ENCODE assay signal across 16 cellular contexts in genomic region chr20:33791021-33791420, GRCh38. TPM values are rescaled to one million over a fixed set of nuclear protein-coding genes. Genes with fewer than 3 reads are reported as not detected.
DNase-seq lines count a peak whose midpoint lies in the region; TF ChIP-seq lines count a peak whose summit lies in the region.
"Had no signal": no experiment of that assay in that cellular context is flagged by ENCODE, and none has a peak within 500 bp of the region (broad histone marks: within the 10 kb centered on the region; RNA-seq: fewer than 3 reads in every experiment).

No MANE protein-coding gene starts in this region.

- H3K9ac ChIP-seq in colonic mucosa (ENCODE audit: low read depth in 2 of 2, low read length in 2 of 2), result peak overlapping the region; percentile 27 to 51
- H3K9ac ChIP-seq in neuronal stem cell (ENCODE audit: low read depth, low read length, poor library complexity), result peak overlapping the region; percentile 74

- peaks cover 42% of the 10 kb centered on the region for H3F3A ChIP-seq in PC-9 (ENCODE audit: insufficient read depth, low read depth)

- intact Hi-C loops in colonic mucosa (cut with DNase I), result loop anchor here (10.0 kb wide), 1 partner anchor 114 kb away; no protein-coding TSS in a partner anchor
- intact Hi-C loops in stomach (cut with DNase I; ENCODE audit: low total_unique reads), result no loop called here
- intact Hi-C loops in thyroid gland (cut with DNase I), result no loop called here
- intact Hi-C loops in PC-9 (cut with micrococcal nuclease; ENCODE audit: unreplicated experiment), result loop anchor here (5.0 kb wide), 2 partner anchors 66 to 276 kb away; no protein-coding TSS in a partner anchor

- H2BK15ac ChIP-seq in neuronal stem cell (ENCODE audit: low read length), result no peak overlapping the region

- POLR2A ChIA-PET in HEK293 (lab: Yijun Ruan, JAX), result no interaction called here
- POLR2A ChIA-PET in PC-9 (lab: Charles Lee; ENCODE audit: unreplicated experiment), result interaction anchor here (0.7 to 2.2 kb wide), 2 partner anchors 58 to 302 kb away, joined by 3 to 36 read pairs; partner anchors contain the start of gene ZNF341

- no peaks in the 10 kb centered on the region for H3K4me1 ChIP-seq in HEK293 (ENCODE audit: control insufficient read depth, insufficient read depth, low read length)
- peaks cover 5% of the 10 kb centered on the region for H3K4me1 ChIP-seq in colonic mucosa
- H3K4me1 ChIP-seq in neuronal stem cell (ENCODE audit: control insufficient read depth in 2 of 2, insufficient read depth in 1 of 2, low read depth in 1 of 2, low read length in 2 of 2), result peaks cover 0 to 3% of the 10 kb centered on the region in 2 donors
- H3K4me1 ChIP-seq in stomach, result peaks cover 36 to 77% (median 52%) of the 10 kb centered on the region in 4 donors
- H3K4me1 ChIP-seq in thyroid gland, result peaks cover 17 to 23% of the 10 kb centered on the region in 2 donors
- H3K4me1 ChIP-seq in PC-9 (replicated peaks; ENCODE audit: insufficient read depth), result peaks cover 75% of the 10 kb centered on the region
- H3K4me1 ChIP-seq: HAP-1 had no signal

- TF ChIP-seq CTCF in HEK293 (tag by site-specific recombination; IDR thresholded peaks at IDR 0.05) (no peak), colonic mucosa (IDR thresholded peaks at IDR 0.05) (no peak), stomach (IDR thresholded peaks at IDR 0.05) (no peak), thyroid gland (IDR thresholded peaks at IDR 0.05) (no peak), PC-9 (conservative IDR thresholded peaks at IDR 0.05) (no peak)

- peak; percentile 26 for DNase-seq in colonic mucosa
- DNase-seq in neuronal stem cell (ENCODE audit: low spot score), result no peak
- no peak for DNase-seq in stomach
- no peak for DNase-seq in thyroid gland
- no peak for DNase-seq in HUDEP-2 (lab: John Stamatoyannopoulos, UW; ENCODE audit: unreplicated experiment in 76 of 76)
- DNase-seq in putamen (ENCODE audit: low spot score), result no peak
- no peak for DNase-seq in PC-9
- DNase-seq: ACHN, C1 segment of cervical spinal cord, DMS 273 treated with DMSO at 0.1 percent for 48 hours, GDM1, NCI-H2081 treated with DMSO at 0.1 percent for 48 hours, NCI-H748 treated with DMSO at 0.1 percent for 48 hours had no signal

- no peak overlapping the region for H2AFZ ChIP-seq in neuronal stem cell (ENCODE audit: low read length)
- no peak overlapping the region for H2AFZ ChIP-seq in PC-9

- no peaks in the 10 kb centered on the region for H3K9me2 ChIP-seq in PC-9 (ENCODE audit: insufficient read depth)

- BruUV-seq in PC-9 (replicated peaks; lab: Mats Ljungman, UMichigan), result no TSS peak

- no peak overlapping the region for H2BK120ac ChIP-seq in neuronal stem cell (ENCODE audit: low read depth, low read length)

- no peak for TF ChIP-seq POLR2A in stomach (IDR thresholded peaks at IDR 0.05)
- TF ChIP-seq POLR2A in thyroid gland (IDR thresholded peaks at IDR 0.05), result no peak

- no peak overlapping the region for H4K91ac ChIP-seq in neuronal stem cell (ENCODE audit: low read depth, low read length, poor library complexity)

- peaks cover 3% of the 10 kb centered on the region; the same call in 1 of the 2 replicates for H3K79me2 ChIP-seq in PC-9 (ENCODE audit: low read depth)

- H3K14ac ChIP-seq in neuronal stem cell (ENCODE audit: low read length), result no peak overlapping the region

- no peak overlapping the region for H3K18ac ChIP-seq in neuronal stem cell (ENCODE audit: low read length)

- no peak for TF ChIP-seq EP300 in stomach (IDR thresholded peaks at IDR 0.05)

- H3K27ac ChIP-seq in HEK293 (ENCODE audit: extremely low read depth, low read depth, low read length) (no peak overlapping the region), colonic mucosa (no peak overlapping the region), neuronal stem cell (replicated peaks; ENCODE audit: low read length) (no peak overlapping the region), stomach (peak overlapping the region in 3 of 5 donors; percentile 36 to 87 (median 80)), thyroid gland (no peak overlapping the region), PC-9 (no peak overlapping the region)

- no peak overlapping the region for H3K4me3 ChIP-seq in HEK293 (ENCODE audit: low read depth, low read length)
- no peak overlapping the region for H3K4me3 ChIP-seq in colonic mucosa
- no peak overlapping the region for H3K4me3 ChIP-seq in neuronal stem cell (ENCODE audit: low read length in 2 of 2)
- no peak overlapping the region for H3K4me3 ChIP-seq in stomach
- no peak overlapping the region for H3K4me3 ChIP-seq in thyroid gland (replicated peaks in 1 of 3)
- H3K4me3 ChIP-seq in PC-9, result no peak overlapping the region
- H3K4me3 ChIP-seq: HAP-1, K562 had no signal

- no peaks in the 10 kb centered on the region for H4K20me1 ChIP-seq in PC-9 (ENCODE audit: insufficient read depth)

- CTCF ChIA-PET in HEK293 (lab: Yijun Ruan, JAX), result interaction anchor here (0.8 to 2.5 kb wide), 4 partner anchors 12 to 71 kb away, joined by 3 to 7 read pairs (median 4); no protein-coding TSS in a partner anchor
- CTCF ChIA-PET in PC-9 (lab: Charles Lee), result interaction anchor here (0.6 kb wide), 2 partner anchors 22 to 40 kb away, joined by 4 to 7 read pairs; no protein-coding TSS in a partner anchor

- H3K27me3 ChIP-seq in colonic mucosa (no peaks in the 10 kb centered on the region), neuronal stem cell (ENCODE audit: control insufficient read depth in 3 of 3, insufficient read depth in 3 of 3, low read depth in 1 of 3, low read length in 3 of 3) (no peaks in the 10 kb centered on the region), stomach (no peaks in the 10 kb centered on the region), thyroid gland (no peaks in the 10 kb centered on the region), PC-9 (ENCODE audit: insufficient read depth, low read depth) (no peaks in the 10 kb centered on the region)

- H4K8ac ChIP-seq in neuronal stem cell (ENCODE audit: low read depth, low read length), result no peak overlapping the region

- H2BK5ac ChIP-seq in neuronal stem cell (ENCODE audit: low read length), result peak overlapping the region; percentile 16

- H3K36me3 ChIP-seq in HEK293 (ENCODE audit: control insufficient read depth in 2 of 2, insufficient read depth in 1 of 2, low read length in 2 of 2) (no peaks in the 10 kb centered on the region), colonic mucosa (no peaks in the 10 kb centered on the region), neuronal stem cell (replicated peaks in 1 of 2; ENCODE audit: control insufficient read depth in 2 of 2, insufficient read depth in 2 of 2, low read length in 2 of 2) (no peaks in the 10 kb centered on the region), stomach (peaks cover 0 to 17% (median 11%) of the 10 kb centered on the region in 4 donors), thyroid gland (no peaks in the 10 kb centered on the region), PC-9 (ENCODE audit: low read depth) (no peaks in the 10 kb centered on the region)
- H3K36me3 ChIP-seq: HAP-1 had no signal

- no peaks in the 10 kb centered on the region for H3K9me3 ChIP-seq in HEK293 (ENCODE audit: control insufficient read depth, insufficient read depth, low read depth, low read length)
- H3K9me3 ChIP-seq in colonic mucosa, result no peaks in the 10 kb centered on the region
- no peaks in the 10 kb centered on the region for H3K9me3 ChIP-seq in neuronal stem cell (replicated peaks in 1 of 2; ENCODE audit: control insufficient read depth in 2 of 2, insufficient read depth in 1 of 2, low read depth in 1 of 2, low read length in 2 of 2)
- no peaks in the 10 kb centered on the region for H3K9me3 ChIP-seq in stomach
- no peaks in the 10 kb centered on the region for H3K9me3 ChIP-seq in thyroid gland
- no peaks in the 10 kb centered on the region for H3K9me3 ChIP-seq in PC-9 (ENCODE audit: insufficient read depth, low read depth)
- H3K9me3 ChIP-seq: HAP-1 had no signal

- H3K4ac ChIP-seq in neuronal stem cell (ENCODE audit: low read length), result no peak overlapping the region

- H3K4me2 ChIP-seq in neuronal stem cell (ENCODE audit: insufficient read depth, low read length, poor library complexity, severe bottlenecking), result no peak overlapping the region
- H3K4me2 ChIP-seq in PC-9, result no peak overlapping the region

- no CpG with 5 or more reads among the region's 31 CpGs for WGBS in neuronal stem cell (ENCODE audit: extremely low coverage in 2 of 2, insufficient read length in 2 of 2, insufficient replicate concordance in 1 of 2), 2 donors
- WGBS in stomach, 5 donors, result 94 to 100% (median 98%) methylated on average over 2 to 31 of the region's 31 CpGs
- WGBS in thyroid gland, 2 donors, result 90 to 94% methylated on average over 6 to 13 of the region's 31 CpGs

- peak overlapping the region; percentile 32 for H2AK5ac ChIP-seq in neuronal stem cell (ENCODE audit: low read depth, low read length)

- H3K79me1 ChIP-seq in neuronal stem cell (ENCODE audit: low read depth, low read length), result no peaks in the 10 kb centered on the region

- no peak overlapping the region for H2BK12ac ChIP-seq in neuronal stem cell (ENCODE audit: low read length)

- peak overlapping the region; percentile 8 for H3K23ac ChIP-seq in neuronal stem cell (ENCODE audit: low read depth, low read length, poor library complexity)

TF ChIP-seq in HEK293, 187 proteins besides CTCF, POLR2A, EP300 and RAD21:
- TF ChIP-seq ZNF341 (tag by site-specific recombination; IDR thresholded peaks at IDR 0.05; ENCODE audit: low read depth) (peak; percentile 47; the same call in 1 of the 2 replicates), ZNF623 (tag by site-specific recombination; IDR thresholded peaks at IDR 0.05) (no peak)

RNA-seq across cellular contexts. Expression of gene CHMP4B, which starts 20.1 kb away (rescaled TPM):
- total RNA-seq in colonic mucosa (100 to 1,000 TPM; 165 to 227 TPM), stomach (100 to 1,000 TPM in 1 of 5 donors, 10 to 100 TPM in 4; 48.4 to 119 (median 75.0) TPM), thyroid gland (10 to 100 TPM; 70.3 to 93.5 (median 85.7) TPM), PC-9 (2021) (176 and 180 TPM in 2 replicates)
- 68.2 TPM for polyA plus RNA-seq in neuronal stem cell (2013, experiment 1 of 2)
- 67.4 TPM for polyA plus RNA-seq in neuronal stem cell (2013, experiment 2 of 2)
- polyA plus RNA-seq in stomach, result 100 to 1,000 TPM; 117 to 166 (median 118) TPM

RNA-seq across cellular contexts. Expression of gene ZNF341, which starts 59.2 kb away (rescaled TPM):
- total RNA-seq in colonic mucosa (1 to 10 TPM; 2.7 to 6.1 TPM), stomach (1 to 10 TPM in 4 of 5 donors, under 1 TPM in 1; 0.58 to 6.2 (median 1.3) TPM), thyroid gland (1 to 10 TPM; 1.1 to 3.5 (median 2.8) TPM), PC-9 (2021) (5.2 and 5.6 TPM in 2 replicates)
- polyA plus RNA-seq in neuronal stem cell (2013, experiment 1 of 2), result 1.6 TPM
- polyA plus RNA-seq in neuronal stem cell (2013, experiment 2 of 2), result 1.6 TPM
- polyA plus RNA-seq in stomach, result 1 to 10 TPM; 1.4 to 3.7 (median 2.4) TPM

Comparison
In these comparisons a context has a peak if more than half of its experiments do, and no peak if none do; other contexts are left out.
1. H3K27ac ChIP-seq: peak in stomach (3 of 5); none in HEK293 (single experiment), colonic mucosa (single experiment), neuronal stem cell (single experiment), thyroid gland (0 of 3) and PC-9 (single experiment).
2. intact Hi-C loops: an anchor here in colonic mucosa (10.0 kb wide) and PC-9 (5.0 kb wide); none called in stomach and thyroid gland.